16 cellular contexts compared by ENCODE assay signal in the genomic region with DNA sequence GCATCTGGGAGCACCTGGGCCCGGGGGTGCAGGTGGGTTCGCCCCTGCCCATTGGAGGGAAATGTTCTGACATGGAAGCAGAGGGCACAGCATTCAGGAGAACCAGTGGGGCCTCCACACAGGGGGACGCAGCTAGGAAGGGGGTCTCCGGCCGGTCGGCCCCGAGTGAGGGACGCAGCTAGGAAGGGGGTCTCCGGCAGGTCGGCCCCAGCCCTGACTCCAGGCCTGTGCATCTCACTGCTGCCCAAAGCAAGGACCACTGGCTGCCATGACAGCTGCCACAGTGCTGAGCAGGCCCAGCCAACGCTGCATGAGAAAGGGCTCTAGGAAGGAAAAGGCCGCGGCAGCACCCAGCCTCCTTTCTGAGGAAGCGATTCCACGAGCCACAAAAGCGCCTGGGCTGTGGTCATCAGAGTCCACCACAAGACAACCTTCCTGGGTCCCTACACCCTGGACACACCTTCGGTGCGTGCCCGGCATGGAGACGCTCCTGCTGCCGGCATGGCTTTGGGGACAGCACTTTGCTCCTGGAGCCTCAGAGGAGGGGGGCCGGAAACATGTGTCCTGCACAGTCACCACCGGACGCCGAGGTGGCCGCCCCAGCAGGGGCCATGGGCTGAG. TPM values are rescaled to one million over a fixed set of nuclear protein-coding genes. Genes with fewer than 3 reads are reported as not detected.
DNase-seq lines count a peak whose midpoint lies in the region; ATAC-seq and FAIRE-seq lines count a peak whose summit lies in the region.
"Had no signal": no experiment of that assay in that cellular context is flagged by ENCODE, and none has a peak within 500 bp of the region (broad histone marks: within the 10 kb centered on the region; RNA-seq: fewer than 3 reads in every experiment).

No MANE protein-coding gene starts in this region.

- H4K91ac ChIP-seq in mesenchymal stem cell (ENCODE audit: low read length) = peak overlapping the region; percentile 90

- intact Hi-C loops in Right ventricle myocardium inferior (cut with DNase I) (no loop called here), cardiac septum (cut with DNase I) (loop anchor here (10.0 kb wide), 1 partner anchor 278 kb away; no protein-coding TSS in a partner anchor)

- H3K23ac ChIP-seq in mesenchymal stem cell (ENCODE audit: low read length in 2 of 2) = peak overlapping the region in 1 of 2 experiments; percentile 91

- H3K9ac ChIP-seq in mesenchymal stem cell (ENCODE audit: low read length) = no peak overlapping the region

- no peak overlapping the region for H2BK5ac ChIP-seq in mesenchymal stem cell (ENCODE audit: low read depth, low read length, poor library complexity, severe bottlenecking)

- peak overlapping the region; percentile 68 to 84 for H3K27ac Mint-ChIP-seq in T-cell
- H3K27ac Mint-ChIP-seq in stimulated activated effector memory CD8-positive, alpha-beta T cell treated with anti-CD3 and anti-CD28 coated beads, Interleukin-12 subunit alpha, Interleukin-12 subunit beta, amount 100 ng/mL, for 72 hours = peak overlapping the region; percentile 90

- CTCF ChIA-PET in T-cell (lab: Charles Lee) = no interaction called here

- peaks cover 0 to 3% (median 0%) of the 10 kb centered on the region in 3 donors for H3K9me3 Mint-ChIP-seq in T-cell
- H3K9me3 Mint-ChIP-seq in stimulated activated effector memory CD8-positive, alpha-beta T cell treated with anti-CD3 and anti-CD28 coated beads, Interleukin-12 subunit alpha, Interleukin-12 subunit beta, amount 100 ng/mL, for 72 hours = no peaks in the 10 kb centered on the region
- H3K9me3 Mint-ChIP-seq: mesothelial cell of epicardium had no signal

- no peak overlapping the region for H3K4me3 ChIP-seq in mesenchymal stem cell (ENCODE audit: insufficient read depth in 1 of 2, low read depth in 1 of 2, low read length in 2 of 2)

- H2BK15ac ChIP-seq in mesenchymal stem cell (ENCODE audit: low read depth, poor library complexity, severe bottlenecking) = peak overlapping the region; percentile 99

- no peaks in the 10 kb centered on the region for H3K27me3 Mint-ChIP-seq in T-cell

- peak overlapping the region; percentile 95 to 97 for H3K18ac ChIP-seq in mesenchymal stem cell (ENCODE audit: low read depth in 1 of 2, low read length in 2 of 2)

- 92% methylated on average over 26 of the region's 26 CpGs for WGBS in mesenchymal stem cell

- H3K36me3 Mint-ChIP-seq in T-cell = peaks cover 30% of the 10 kb centered on the region
- H3K36me3 Mint-ChIP-seq in stimulated activated effector memory CD8-positive, alpha-beta T cell treated with anti-CD3 and anti-CD28 coated beads, Interleukin-12 subunit alpha, Interleukin-12 subunit beta, amount 100 ng/mL, for 72 hours = peaks cover 28% of the 10 kb centered on the region
- H3K36me3 Mint-ChIP-seq: mesothelial cell of epicardium had no signal

- POLR2A ChIA-PET in T-cell (lab: Charles Lee) = no interaction called here

- H3K27ac ChIP-seq in mesenchymal stem cell (ENCODE audit: low read length, poor library complexity, severe bottlenecking) = no peak overlapping the region

- no peaks in the 10 kb centered on the region for H3K79me1 ChIP-seq in mesenchymal stem cell (replicated peaks; ENCODE audit: low read length, poor library complexity, severe bottlenecking)

- H3K4ac ChIP-seq in mesenchymal stem cell (ENCODE audit: low read depth in 1 of 2, low read length in 2 of 2) = peak overlapping the region; percentile 31 to 92

- H2AFZ ChIP-seq in mesenchymal stem cell (ENCODE audit: low read depth, low read length) = no peak overlapping the region

- H3K4me3 Mint-ChIP-seq in T-cell = peak overlapping the region; percentile 14 to 74 (median 31)
- peak overlapping the region; percentile 40 for H3K4me3 Mint-ChIP-seq in stimulated activated effector memory CD8-positive, alpha-beta T cell treated with anti-CD3 and anti-CD28 coated beads, Interleukin-12 subunit alpha, Interleukin-12 subunit beta, amount 100 ng/mL, for 72 hours
- H3K4me3 Mint-ChIP-seq: mesothelial cell of epicardium had no signal

- H2BK12ac ChIP-seq in mesenchymal stem cell (ENCODE audit: low read length in 2 of 2) = peak overlapping the region; percentile 26 to 92

- H2AK5ac ChIP-seq in mesenchymal stem cell (ENCODE audit: low read length, severe bottlenecking) = peak overlapping the region; percentile 87

- H3K27me3 ChIP-seq in mesenchymal stem cell (ENCODE audit: control insufficient read depth in 1 of 2, insufficient read depth in 1 of 2, low read length in 2 of 2) = no peaks in the 10 kb centered on the region

- H3K4me1 Mint-ChIP-seq in T-cell = peaks cover 81 to 88% (median 86%) of the 10 kb centered on the region in 3 donors
- H3K4me1 Mint-ChIP-seq in stimulated activated effector memory CD8-positive, alpha-beta T cell treated with anti-CD3 and anti-CD28 coated beads, Interleukin-12 subunit alpha, Interleukin-12 subunit beta, amount 100 ng/mL, for 72 hours = peaks cover 79% of the 10 kb centered on the region

- no peak for FAIRE-seq in urothelium cell line (lab: Jason Lieb, UNC)

- H3K9me3 ChIP-seq in mesenchymal stem cell (ENCODE audit: control insufficient read depth, low read length) = no peaks in the 10 kb centered on the region

- H2BK120ac ChIP-seq in mesenchymal stem cell (ENCODE audit: low read depth, low read length) = peak overlapping the region; percentile 83

- H3K4me2 ChIP-seq in mesenchymal stem cell (ENCODE audit: low read length, poor library complexity, severe bottlenecking) = no peak overlapping the region

- H3K14ac ChIP-seq in mesenchymal stem cell (ENCODE audit: low read length in 2 of 2) = peak overlapping the region in 1 of 2 experiments; percentile 93

- H3K4me1 ChIP-seq in mesenchymal stem cell (ENCODE audit: control insufficient read depth, insufficient read depth, low read depth, low read length) = peaks cover 58% of the 10 kb centered on the region

- DNase-seq in Right ventricle myocardium inferior (ENCODE audit: missing footprints) (peak; percentile 57), cardiac septum (ENCODE audit: low spot score) (no peak), T-cell (no peak), mesenchymal stem cell (no peak), UCSD-AML1 (lab: John Stamatoyannopoulos, UW; ENCODE audit: unreplicated experiment) (no peak), urothelium cell line (ENCODE audit: low spot score) (no peak)
- DNase-seq in stimulated activated effector memory CD8-positive, alpha-beta T cell treated with anti-CD3 and anti-CD28 coated beads, Interleukin-12 subunit alpha, Interleukin-12 subunit beta, amount 100 ng/mL, for 72 hours (ENCODE audit: low spot score in 2 of 2) = no peak
- DNase-seq: effector CD8-positive, alpha-beta T cell; MM.1S; NCI-H2171; NK-92 treated with Interleukin-12 subunit alpha and Interleukin-12 subunit beta, amount 100 ng/mL, for 24 hours; SHP77 treated with DMSO at 0.1 percent for 48 hours had no signal

- peaks cover 11 to 41% of the 10 kb centered on the region in 2 experiments for H3K36me3 ChIP-seq in mesenchymal stem cell (ENCODE audit: control insufficient read depth in 1 of 2, insufficient read depth in 2 of 2, low read depth in 1 of 2, low read length in 2 of 2)

- ATAC-seq in Right ventricle myocardium inferior (no peak), T-cell (replicated peaks in 1 of 4) (no peak), GM19023 (IDR thresholded peaks at IDR 0.05; ENCODE audit: unreplicated experiment) (no peak)
- ATAC-seq in stimulated activated effector memory CD8-positive, alpha-beta T cell treated with anti-CD3 and anti-CD28 coated beads, Interleukin-12 subunit alpha, Interleukin-12 subunit beta, amount 100 ng/mL, for 72 hours = no peak

- H4K8ac ChIP-seq in mesenchymal stem cell (ENCODE audit: low read length) = peak overlapping the region; percentile 87

RNA-seq across cellular contexts. Expression of a gene that starts 9.7 kb away (rescaled TPM):
- 12.7 TPM for total RNA-seq in Right ventricle myocardium inferior
- total RNA-seq in cardiac septum = 9.7 TPM
- total RNA-seq in T-cell = 100 to 1,000 TPM; 223 to 267 (median 238) TPM
- polyA plus RNA-seq in mesenchymal stem cell (2013, experiment 1 of 2) = 44.2 TPM
- polyA plus RNA-seq in mesenchymal stem cell (2013, experiment 2 of 2) = 43.9 TPM

RNA-seq across cellular contexts. Expression of a gene that starts 56.4 kb away (rescaled TPM):
- total RNA-seq in Right ventricle myocardium inferior (not detected), cardiac septum (not detected), T-cell (1 to 10 TPM in 3 of 5 donors, under 1 TPM in 2; 0.92 to 4.5 (median 2.6) TPM)
- polyA plus RNA-seq in mesenchymal stem cell (2013, experiment 1 of 2) = not detected
- polyA plus RNA-seq in mesenchymal stem cell (2013, experiment 2 of 2) = not detected
- total RNA-seq: activated CD8-positive, alpha-beta memory T cell treated with anti-CD3 and anti-CD28 coated beads for 36 hours; mesothelial cell of epicardium; temporal lobe had no signal

Comparison
In these comparisons a context has a peak if more than half of its experiments do, and no peak if none do; other contexts are left out.
1. RNA of a gene that starts 9.7 kb away (total RNA-seq): 223 to 267 TPM in T-cell; 12.7 TPM in Right ventricle myocardium inferior (single experiment) and 9.7 TPM in cardiac septum (single experiment); every median in the first group is over 10 times any median in the second.